Comparison of ENCODE assay signal across 7 cellular contexts in the genomic region with DNA sequence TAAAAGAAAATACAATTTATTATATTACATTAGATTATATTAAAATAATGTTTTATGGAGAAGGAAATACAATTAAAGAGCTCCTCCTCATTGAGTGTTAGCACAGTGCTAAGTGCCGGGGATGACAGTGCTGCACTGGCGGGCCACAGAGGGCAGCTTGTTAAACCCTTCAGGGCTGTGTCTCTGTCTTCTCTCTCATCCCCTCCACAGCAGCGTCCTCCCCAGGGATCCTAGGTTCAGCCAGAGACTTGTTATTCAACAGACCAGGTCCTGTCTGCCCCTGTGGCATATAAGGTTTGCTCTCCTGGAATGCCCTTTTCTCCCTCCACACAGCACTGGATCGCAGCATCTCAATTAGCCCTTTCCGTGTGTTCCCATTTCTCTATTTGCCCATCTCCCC. TPM values are rescaled to one million over a fixed set of nuclear protein-coding genes. Genes with fewer than 3 reads are reported as not detected.
"Had no signal": no experiment of that assay in that cellular context is flagged by ENCODE, and none has a peak within 500 bp of the region (broad histone marks: within the 10 kb centered on the region; RNA-seq: fewer than 3 reads in every experiment).

No MANE protein-coding gene starts in this region.

- H3K27ac Mint-ChIP-seq: GM23338, H9 had no signal

- ATAC-seq: GM23338, K562 had no signal

- H3K9me3 Mint-ChIP-seq: GM23338, H9 had no signal

- H3K4me3 Mint-ChIP-seq: GM23338, H9 had no signal

- H3K4me3 ChIP-seq: GM23338, K562 had no signal

- DNase-seq: H9, HCEC 1CT, IMR-90, KG1 had no signal

RNA-seq across cellular contexts. Expression of a gene that starts 37.2 kb away (rescaled TPM):
- total RNA-seq: HT-29, IMR-90 had no signal
- polyA plus RNA-seq: IMR-90 had no signal
